In the genomic region with DNA sequence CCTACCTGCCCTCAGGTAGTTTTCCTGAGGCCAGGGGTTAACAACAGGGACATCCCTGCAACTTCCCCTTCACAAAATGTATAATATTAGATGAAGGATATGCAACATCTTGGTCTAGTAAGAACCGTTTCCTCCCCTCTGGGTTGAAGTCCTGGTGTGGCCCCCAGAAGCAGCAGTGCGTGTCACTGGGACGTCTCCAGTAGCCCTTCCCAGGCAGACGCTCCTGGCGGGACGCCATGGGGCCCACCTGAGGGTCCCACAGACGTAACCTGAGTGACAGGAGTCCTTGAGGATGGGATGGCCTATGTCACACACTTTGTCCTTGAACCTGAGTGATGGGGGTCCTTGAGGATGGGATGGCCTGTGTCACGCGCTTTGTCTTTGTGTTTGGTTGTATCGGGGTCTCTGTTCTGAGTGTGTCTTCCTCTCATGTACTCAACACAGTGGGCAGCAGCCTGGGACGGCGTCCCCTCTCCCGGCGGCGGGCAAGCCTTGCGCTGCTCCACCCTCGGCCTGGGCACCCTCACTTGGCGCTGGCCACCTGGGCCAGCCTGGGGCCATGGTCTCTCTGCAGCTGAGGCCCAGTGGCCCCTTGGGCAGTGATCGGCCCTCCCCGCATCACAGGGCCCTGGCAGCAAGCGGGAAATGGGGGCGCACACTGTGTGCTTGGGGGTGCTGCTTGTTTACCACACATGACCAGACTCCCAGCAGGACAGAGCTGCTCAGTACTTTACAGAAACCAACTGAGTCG, we compare ENCODE assay signal across 32 cellular contexts. TPM values are rescaled to one million over a fixed set of nuclear protein-coding genes. Genes with fewer than 3 reads are reported as not detected.
DNase-seq lines count a peak whose midpoint lies in the region; ATAC-seq and TF ChIP-seq lines count a peak whose summit lies in the region.
"Had no signal": no experiment of that assay in that cellular context is flagged by ENCODE, and none has a peak within 500 bp of the region (broad histone marks: within the 10 kb centered on the region; RNA-seq: fewer than 3 reads in every experiment).

No MANE protein-coding gene starts in this region.

- no peak overlapping the region for H4K91ac ChIP-seq in neuronal stem cell (ENCODE audit: low read depth, low read length, poor library complexity)

- H2BK12ac ChIP-seq in neuronal stem cell (ENCODE audit: low read length) = no peak overlapping the region

- ATAC-seq in Right ventricle myocardium superior (ENCODE audit: poor library complexity) (no peak), heart right ventricle (no peak), T-helper 17 cell (no peak), HG03457 (IDR thresholded peaks at IDR 0.05; ENCODE audit: unreplicated experiment) (no peak)
- ATAC-seq: gastrocnemius medialis, T-cell had no signal

- no peak for TF ChIP-seq CTCF in heart right ventricle (IDR thresholded peaks at IDR 0.05)

- H3K4me1 ChIP-seq in heart right ventricle (no peaks in the 10 kb centered on the region), neuronal stem cell (ENCODE audit: control insufficient read depth in 2 of 2, insufficient read depth in 1 of 2, low read depth in 1 of 2, low read length in 2 of 2) (no peaks in the 10 kb centered on the region)
- H3K4me1 ChIP-seq: BE2C, gastrocnemius medialis, right atrium auricular region, SJSA1, tibial artery, vagina had no signal

- H3K18ac ChIP-seq in neuronal stem cell (ENCODE audit: low read length) = peak overlapping the region; percentile 4

- H3K9ac ChIP-seq in neuronal stem cell (ENCODE audit: low read depth, low read length, poor library complexity) = no peak overlapping the region
- H3K9ac ChIP-seq: GM23248 had no signal

- H3K36me3 ChIP-seq in heart right ventricle = peaks cover 0 to 57% (median 4%) of the 10 kb centered on the region in 9 donors
- H3K36me3 ChIP-seq in neuronal stem cell (replicated peaks in 1 of 2; ENCODE audit: control insufficient read depth in 2 of 2, insufficient read depth in 2 of 2, low read length in 2 of 2) = peaks cover 15 to 44% of the 10 kb centered on the region in 2 donors
- H3K36me3 ChIP-seq: right atrium auricular region had no signal

- H3K9me3 ChIP-seq in heart right ventricle = no peaks in the 10 kb centered on the region
- H3K9me3 ChIP-seq in T-helper 17 cell (ENCODE audit: control insufficient read depth, low read length, poor library complexity, severe bottlenecking) = no peaks in the 10 kb centered on the region
- H3K9me3 ChIP-seq in neuronal stem cell (replicated peaks in 1 of 2; ENCODE audit: control insufficient read depth in 2 of 2, insufficient read depth in 1 of 2, low read depth in 1 of 2, low read length in 2 of 2) = peaks cover 11 to 13% of the 10 kb centered on the region in 2 donors
- H3K9me3 ChIP-seq: BE2C, gastrocnemius medialis, right atrium auricular region, SJSA1, tibial artery, vagina had no signal

- DNase-seq in Right ventricle myocardium superior (peak; percentile 41), heart right ventricle (no peak), T-helper 17 cell (no peak), neuronal stem cell (ENCODE audit: low spot score) (no peak), KG1 (lab: John Stamatoyannopoulos, UW) (no peak), OCI-M1 (lab: John Stamatoyannopoulos, UW) (no peak), NCI-H187 treated with DMSO at 0.1 percent for 48 hours (lab: John Stamatoyannopoulos, UW) (no peak)
- DNase-seq: activated B cell treated with CpG ODN at 0.5 μM for 24 hours; activated CD4-positive, alpha-beta T cell treated with anti-CD3 and anti-CD28 coated beads, Interleukin-2, amount 10 ng/mL, durations not matched to agents 7 days and 5 days; amniotic stem cell; BE2C; brain microvascular endothelial cell; cerebellar nuclear complex; DMS153; gastrocnemius medialis; GM23248; NCI-H1092 treated with DMSO at 0.1 percent for 48 hours; NCI-H1694 treated with DMSO at 0.1 percent for 48 hours; stimulated activated CD4-positive, alpha-beta T cell treated with anti-CD3 and anti-CD28 coated beads, Interleukin-2, amount 100 ng/mL, for 24 hours; stimulated activated CD8-positive, alpha-beta memory T cell treated with anti-CD3 and anti-CD28 coated beads, Interleukin-4, amount 100 ng/mL, for 48 hours; tibial artery had no signal

- H3K4me3 ChIP-seq in heart right ventricle (no peak overlapping the region), neuronal stem cell (ENCODE audit: low read length in 2 of 2) (no peak overlapping the region)
- H3K4me3 ChIP-seq: dorsolateral prefrontal cortex, gastrocnemius medialis, GM23248, hepatocyte, lung, right atrium auricular region, SJSA1, smooth muscle cell, tibial artery, vagina had no signal

- H3K4me2 ChIP-seq in neuronal stem cell (ENCODE audit: insufficient read depth, low read length, poor library complexity, severe bottlenecking) = no peak overlapping the region
- H3K4me2 ChIP-seq: hepatocyte, smooth muscle cell had no signal

- no peak overlapping the region for H2AFZ ChIP-seq in neuronal stem cell (ENCODE audit: low read length)
- H2AFZ ChIP-seq: GM23248, hepatocyte had no signal

- WGBS in heart right ventricle, 2 donors = 96% methylated on average over 23 of the region's 23 CpGs
- WGBS in neuronal stem cell (ENCODE audit: extremely low coverage in 2 of 2, insufficient read length in 2 of 2, insufficient replicate concordance in 1 of 2), 2 donors = no CpG with 5 or more reads among the region's 23 CpGs

- H3K36me3 Mint-ChIP-seq in T-helper 17 cell (ENCODE audit: low read depth) = peaks cover 3% of the 10 kb centered on the region

- no peak overlapping the region for H3K4ac ChIP-seq in neuronal stem cell (ENCODE audit: low read length)

- H3K27ac ChIP-seq in heart right ventricle = no peak overlapping the region
- H3K27ac ChIP-seq in neuronal stem cell (replicated peaks; ENCODE audit: low read length) = no peak overlapping the region
- H3K27ac ChIP-seq: brain microvascular endothelial cell, dorsolateral prefrontal cortex, gastrocnemius medialis, GM23248, hepatocyte, right atrium auricular region, SJSA1, tibial artery, vagina had no signal

- H2BK15ac ChIP-seq in neuronal stem cell (ENCODE audit: low read length) = no peak overlapping the region

- H3K27me3 Mint-ChIP-seq in T-helper 17 cell = no peaks in the 10 kb centered on the region
- H3K27me3 Mint-ChIP-seq: activated B cell treated with CpG ODN at 0.5 μM for 24 hours; activated CD4-positive, alpha-beta T cell treated with anti-CD3 and anti-CD28 coated beads, Interleukin-2, amount 10 ng/mL, durations not matched to agents 7 days and 5 days; activated naive CD4-positive, alpha-beta T cell treated with anti-CD3 and anti-CD28 coated beads, Interleukin-2, amount 50 U/mL, for 24 hours; T-cell had no signal

- no peak overlapping the region for H2AK5ac ChIP-seq in neuronal stem cell (ENCODE audit: low read depth, low read length)

- H3K79me1 ChIP-seq in neuronal stem cell (ENCODE audit: low read depth, low read length) = peaks cover 1% of the 10 kb centered on the region

- H3K27me3 ChIP-seq in heart right ventricle = no peaks in the 10 kb centered on the region
- no peaks in the 10 kb centered on the region for H3K27me3 ChIP-seq in neuronal stem cell (ENCODE audit: control insufficient read depth in 3 of 3, insufficient read depth in 3 of 3, low read depth in 1 of 3, low read length in 3 of 3)
- H3K27me3 ChIP-seq: BE2C, brain microvascular endothelial cell, dorsolateral prefrontal cortex, gastrocnemius medialis, hepatocyte, right atrium auricular region, SJSA1, tibial artery, vagina had no signal

- H3K4me1 Mint-ChIP-seq in T-helper 17 cell = peaks cover 4% of the 10 kb centered on the region
- H3K4me1 Mint-ChIP-seq: activated CD4-positive, alpha-beta T cell treated with anti-CD3 and anti-CD28 coated beads, Interleukin-2, amount 10 ng/mL, durations not matched to agents 7 days and 5 days; activated naive CD4-positive, alpha-beta T cell treated with anti-CD3 and anti-CD28 coated beads, Interleukin-2, amount 50 U/mL, for 24 hours had no signal

- peak overlapping the region; percentile 8 for H2BK5ac ChIP-seq in neuronal stem cell (ENCODE audit: low read length)

- no peak overlapping the region for H2BK120ac ChIP-seq in neuronal stem cell (ENCODE audit: low read depth, low read length)

- peak overlapping the region; percentile 11 for H3K27ac Mint-ChIP-seq in T-helper 17 cell
- H3K27ac Mint-ChIP-seq: activated B cell treated with CpG ODN at 0.5 μM for 24 hours; activated naive CD4-positive, alpha-beta T cell treated with anti-CD3 and anti-CD28 coated beads, Interleukin-2, amount 50 U/mL, for 24 hours; activated T-helper 1 cell treated with anti-CD3 and anti-CD28 coated beads, Interleukin-12 subunit alpha, Interleukin-12 subunit beta, Interleukin-2, Interleukin-4 antibody, amounts not matched to agents 30 ng/mL and 10 ng/mL and 1 ng/mL, durations not matched to agents 14 hours and 24 hours and 36 hours; T-cell had no signal

- H3K23ac ChIP-seq in neuronal stem cell (ENCODE audit: low read depth, low read length, poor library complexity) = no peak overlapping the region

- no peak overlapping the region for H4K8ac ChIP-seq in neuronal stem cell (ENCODE audit: low read depth, low read length)

- H3K4me3 Mint-ChIP-seq in T-helper 17 cell = no peak overlapping the region
- H3K4me3 Mint-ChIP-seq: activated B cell treated with CpG ODN at 0.5 μM for 24 hours; activated CD4-positive, alpha-beta T cell treated with anti-CD3 and anti-CD28 coated beads, Interleukin-2, amount 10 ng/mL, durations not matched to agents 7 days and 5 days; activated naive CD4-positive, alpha-beta T cell treated with anti-CD3 and anti-CD28 coated beads, Interleukin-2, amount 50 U/mL, for 24 hours; activated T-helper 1 cell treated with anti-CD3 and anti-CD28 coated beads, Interleukin-12 subunit alpha, Interleukin-12 subunit beta, Interleukin-2, Interleukin-4 antibody, amounts not matched to agents 30 ng/mL and 10 ng/mL and 1 ng/mL, durations not matched to agents 14 hours and 24 hours and 36 hours; T-cell had no signal

- no peak overlapping the region for H3K14ac ChIP-seq in neuronal stem cell (ENCODE audit: low read length)

- intact Hi-C loops in Right ventricle myocardium superior (cut with DNase I) = loop anchor here (10.0 kb wide), 1 partner anchor 83 kb away; no protein-coding TSS in a partner anchor
- intact Hi-C loops in heart right ventricle (cut with DNase I) = no loop called here

RNA-seq across cellular contexts. Expression of a gene that starts 14.3 kb away (rescaled TPM):
- total RNA-seq in Right ventricle myocardium superior = not detected
- under 1 TPM in 1 of 10 donors, not detected in 9; 0.40 TPM for total RNA-seq in heart right ventricle
- polyA plus RNA-seq in heart right ventricle = under 1 TPM; 0.15 to 0.17 TPM
- total RNA-seq in T-helper 17 cell = 1 to 10 TPM in 1 of 2 donors, under 1 TPM in 1; 0.65 to 2.3 TPM
- 0.46 TPM for polyA plus RNA-seq in neuronal stem cell (2013, experiment 1 of 2)
- 0.28 TPM for polyA plus RNA-seq in neuronal stem cell (2013, experiment 2 of 2)
- total RNA-seq: GM23248, SJSA1 had no signal
- polyA plus RNA-seq: GM23248 had no signal
